ENCODE assay signal across 1 cellular context in genomic region chr12:108446766-108447165, GRCh38.
TF ChIP-seq lines count a peak whose summit lies in the region.

No MANE protein-coding gene starts in this region.

TF ChIP-seq in GM23338, 12 proteins besides CTCF, POLR2A, EP300 and RAD21 (continued from another document):
- TF ChIP-seq ZNF462 (CRISPR knock-in tag; IDR thresholded peaks at IDR 0.05): no peak
- TF ChIP-seq CREB1 (CRISPR knock-in tag; IDR thresholded peaks at IDR 0.05; ENCODE audit: low read depth): no peak
- no peak for TF ChIP-seq REST (IDR thresholded peaks at IDR 0.05; ENCODE audit: unreplicated experiment)
- TF ChIP-seq EZH2phosphoT487 (IDR thresholded peaks at IDR 0.05; ENCODE audit: unreplicated experiment): no peak
- TF ChIP-seq STAT1 (IDR thresholded peaks at IDR 0.05; ENCODE audit: unreplicated experiment): no peak
- no peak for TF ChIP-seq NANOG (IDR thresholded peaks at IDR 0.05; ENCODE audit: borderline replicate concordance)
- no peak for TF ChIP-seq ZNF331 (CRISPR knock-in tag; IDR thresholded peaks at IDR 0.05; ENCODE audit: low read depth)
- TF ChIP-seq POLR2AphosphoS5 (IDR thresholded peaks at IDR 0.05; ENCODE audit: low read depth): no peak
- no peak for TF ChIP-seq EZH2 (IDR thresholded peaks at IDR 0.05; ENCODE audit: low read depth, unreplicated experiment)
- no peak for TF ChIP-seq ZNF114 (CRISPR knock-in tag; IDR thresholded peaks at IDR 0.05)
- no peak for TF ChIP-seq JUNB (IDR thresholded peaks at IDR 0.05; ENCODE audit: unreplicated experiment)
